8 cellular contexts compared by ENCODE assay signal in genomic region chr6:131948692-131949614, GRCh38. TPM values are rescaled to one million over a fixed set of nuclear protein-coding genes. Genes with fewer than 3 reads are reported as not detected.
DNase-seq lines count a peak whose midpoint lies in the region; ATAC-seq and TF ChIP-seq lines count a peak whose summit lies in the region.

No MANE protein-coding gene starts in this region.

- no peak overlapping the region for H3K18ac ChIP-seq in mesendoderm (ENCODE audit: low read length)

- TF ChIP-seq CTCF in dorsolateral prefrontal cortex (IDR thresholded peaks at IDR 0.05 in 54 of 56, conservative IDR thresholded peaks at IDR 0.05 in 2 of 56; ENCODE audit: low read depth in 1 of 56, partially characterized antibody in 56 of 56) (no peak), tibial nerve (IDR thresholded peaks at IDR 0.05) (no peak)

- H2BK15ac ChIP-seq in mesendoderm (replicated peaks; ENCODE audit: low read depth), result no peak overlapping the region

- H3K79me1 ChIP-seq in mesendoderm (ENCODE audit: low read length), result peaks cover 4% of the 10 kb centered on the region

- no peak overlapping the region for H2AK5ac ChIP-seq in mesendoderm (ENCODE audit: low read length)

- DNase-seq in MG63 (peak; percentile 86), dorsolateral prefrontal cortex (no peak), mesendoderm (peak; percentile 71), tibial nerve (ENCODE audit: low spot score in 2 of 2) (peak in 1 of 2 donors; percentile 36), DMS53 treated with DMSO at 0.1 percent for 48 hours (lab: John Stamatoyannopoulos, UW; ENCODE audit: unreplicated experiment) (no peak), NCI-H446 (lab: John Stamatoyannopoulos, UW) (no peak)

- no peak overlapping the region for H2BK120ac ChIP-seq in mesendoderm (ENCODE audit: low read depth, low read length)

- H3K79me2 ChIP-seq in mesendoderm (ENCODE audit: control insufficient read depth, insufficient read depth, low read length), result peaks cover 16% of the 10 kb centered on the region

- H3K4ac ChIP-seq in mesendoderm (ENCODE audit: low read depth, low read length), result no peak overlapping the region

- TF ChIP-seq EP300 in tibial nerve (IDR thresholded peaks at IDR 0.05), result no peak

- H4K5ac ChIP-seq in mesendoderm (ENCODE audit: low read length), result no peak overlapping the region

- H3K27ac ChIP-seq in dorsolateral prefrontal cortex, result peak overlapping the region in 42 of 59 donors; percentile 2 to 92 (median 65)
- peak overlapping the region; percentile 13 for H3K27ac ChIP-seq in mesendoderm (ENCODE audit: low read depth, low read length)
- H3K27ac ChIP-seq in tibial nerve, result peak overlapping the region; percentile 58 to 95 (median 76)

- peaks cover 5% of the 10 kb centered on the region for H3K4me1 ChIP-seq in mesendoderm (ENCODE audit: control insufficient read depth, low read depth, low read length)
- peaks cover 0 to 37% (median 3%) of the 10 kb centered on the region in 4 donors for H3K4me1 ChIP-seq in tibial nerve

- intact Hi-C loops in dorsolateral prefrontal cortex (cut with DNase I), result no loop called here

- H3K9me3 ChIP-seq in MG63 (no peaks in the 10 kb centered on the region; the same call in 1 of the 2 replicates), tibial nerve (no peaks in the 10 kb centered on the region)

- TF ChIP-seq POLR2A in tibial nerve (IDR thresholded peaks at IDR 0.05), result no peak

- peaks cover 32% of the 10 kb centered on the region for H3K36me3 ChIP-seq in MG63
- H3K36me3 ChIP-seq in mesendoderm (ENCODE audit: control insufficient read depth, insufficient read depth, low read length), result peaks cover 3% of the 10 kb centered on the region
- H3K36me3 ChIP-seq in tibial nerve, result no peaks in the 10 kb centered on the region

- H3K56ac ChIP-seq in mesendoderm (ENCODE audit: low read length), result no peak overlapping the region

- no peak overlapping the region for H3K23ac ChIP-seq in mesendoderm (ENCODE audit: low read length)

- ATAC-seq in HG03159 (IDR thresholded peaks at IDR 0.05; ENCODE audit: unreplicated experiment) (no peak), GM21619 (IDR thresholded peaks at IDR 0.05; ENCODE audit: unreplicated experiment) (no peak)

- no peak overlapping the region for H3K4me2 ChIP-seq in mesendoderm (ENCODE audit: low read length)

- no peak overlapping the region for H2BK5ac ChIP-seq in mesendoderm (ENCODE audit: low read length)

- WGBS in mesendoderm (ENCODE audit: extremely low coverage, insufficient coverage, low lambda C conversion rate), result no CpG with 5 or more reads among the region's 18 CpGs
- WGBS in tibial nerve, 2 donors, result 32 to 36% methylated on average over 18 of the region's 18 CpGs

- no peak overlapping the region for H4K8ac ChIP-seq in mesendoderm (ENCODE audit: low read depth, low read length)

- no peak overlapping the region for H3K9ac ChIP-seq in mesendoderm (ENCODE audit: low read length)

- H3K4me3 ChIP-seq in MG63 (peak overlapping the region; percentile 55), dorsolateral prefrontal cortex (peak overlapping the region in 49 of 59 donors; percentile 13 to 82 (median 65)), mesendoderm (ENCODE audit: low read length) (no peak overlapping the region), tibial nerve (peak overlapping the region; percentile 50 to 96 (median 66))

- no peaks in the 10 kb centered on the region; the same call in 1 of the 2 replicates for H3K27me3 ChIP-seq in MG63
- peaks cover 0 to 9% (median 0%) of the 10 kb centered on the region in 45 donors for H3K27me3 ChIP-seq in dorsolateral prefrontal cortex
- no peaks in the 10 kb centered on the region for H3K27me3 ChIP-seq in mesendoderm (ENCODE audit: insufficient read depth, low read length, poor library complexity)
- no peaks in the 10 kb centered on the region for H3K27me3 ChIP-seq in tibial nerve

RNA-seq across cellular contexts. Expression of gene CCN2, which starts 2.2 kb away (rescaled TPM):
- total RNA-seq in MG63 (2014; rRNA removed; shearing (Covaris generic); ENCODE audit: low replicate concordance), result 830 and 953 TPM in 2 replicates
- total RNA-seq in dorsolateral prefrontal cortex (10 to 100 TPM in 105 of 120 experiments, 1 to 10 TPM in 15; 3.8 to 82.4 (median 17.0) TPM), tibial nerve (100 to 1,000 TPM; 206 to 411 (median 307) TPM)
- polyA plus RNA-seq in mesendoderm (2013, experiment 1 of 2), result 267 TPM
- 258 TPM for polyA plus RNA-seq in mesendoderm (2013, experiment 2 of 2)

Comparison
In these comparisons a context has a peak if more than half of its experiments do, and no peak if none do; other contexts are left out.
1. DNase-seq: peak in MG63 (single experiment) and mesendoderm (single experiment); none in dorsolateral prefrontal cortex (0 of 10), DMS53 treated with DMSO at 0.1 percent for 48 hours (single experiment) and NCI-H446 (0 of 2).
2. H3K27ac ChIP-seq: peak in every context shown above with its lines; median percentile 76 in tibial nerve; 65 in dorsolateral prefrontal cortex; 13 in mesendoderm.